1 cellular context compared by ENCODE assay signal in the genomic region with DNA sequence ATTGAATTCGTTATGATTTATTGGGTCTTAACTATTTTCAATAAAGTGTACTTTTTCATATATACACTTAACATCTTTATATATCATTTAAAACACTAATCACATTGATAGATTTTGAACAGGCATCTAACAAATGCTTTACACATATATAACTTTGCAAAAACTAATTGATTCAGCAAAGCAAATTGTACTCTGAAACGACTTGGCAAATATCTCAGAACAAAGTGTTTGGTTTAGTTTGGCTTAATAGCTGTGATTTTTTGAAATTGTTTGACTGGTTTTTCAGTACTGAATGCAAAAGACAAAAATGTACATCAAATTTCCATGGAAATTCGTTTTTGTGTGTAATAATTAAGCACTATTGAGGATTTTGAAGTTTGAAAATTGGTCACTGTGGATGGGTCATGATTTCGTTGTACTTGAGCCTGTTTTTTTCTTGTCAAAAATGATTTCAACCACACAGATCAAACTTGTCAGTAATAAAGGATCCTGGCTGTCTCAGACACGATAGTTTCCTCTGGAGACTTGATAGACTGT.
TF ChIP-seq lines count a peak whose summit lies in the region.

No MANE protein-coding gene starts in this region.

TF ChIP-seq in neural cell, 6 proteins besides CTCF, POLR2A, EP300 and RAD21 (continued from another document):
- TF ChIP-seq, protein P1, sequence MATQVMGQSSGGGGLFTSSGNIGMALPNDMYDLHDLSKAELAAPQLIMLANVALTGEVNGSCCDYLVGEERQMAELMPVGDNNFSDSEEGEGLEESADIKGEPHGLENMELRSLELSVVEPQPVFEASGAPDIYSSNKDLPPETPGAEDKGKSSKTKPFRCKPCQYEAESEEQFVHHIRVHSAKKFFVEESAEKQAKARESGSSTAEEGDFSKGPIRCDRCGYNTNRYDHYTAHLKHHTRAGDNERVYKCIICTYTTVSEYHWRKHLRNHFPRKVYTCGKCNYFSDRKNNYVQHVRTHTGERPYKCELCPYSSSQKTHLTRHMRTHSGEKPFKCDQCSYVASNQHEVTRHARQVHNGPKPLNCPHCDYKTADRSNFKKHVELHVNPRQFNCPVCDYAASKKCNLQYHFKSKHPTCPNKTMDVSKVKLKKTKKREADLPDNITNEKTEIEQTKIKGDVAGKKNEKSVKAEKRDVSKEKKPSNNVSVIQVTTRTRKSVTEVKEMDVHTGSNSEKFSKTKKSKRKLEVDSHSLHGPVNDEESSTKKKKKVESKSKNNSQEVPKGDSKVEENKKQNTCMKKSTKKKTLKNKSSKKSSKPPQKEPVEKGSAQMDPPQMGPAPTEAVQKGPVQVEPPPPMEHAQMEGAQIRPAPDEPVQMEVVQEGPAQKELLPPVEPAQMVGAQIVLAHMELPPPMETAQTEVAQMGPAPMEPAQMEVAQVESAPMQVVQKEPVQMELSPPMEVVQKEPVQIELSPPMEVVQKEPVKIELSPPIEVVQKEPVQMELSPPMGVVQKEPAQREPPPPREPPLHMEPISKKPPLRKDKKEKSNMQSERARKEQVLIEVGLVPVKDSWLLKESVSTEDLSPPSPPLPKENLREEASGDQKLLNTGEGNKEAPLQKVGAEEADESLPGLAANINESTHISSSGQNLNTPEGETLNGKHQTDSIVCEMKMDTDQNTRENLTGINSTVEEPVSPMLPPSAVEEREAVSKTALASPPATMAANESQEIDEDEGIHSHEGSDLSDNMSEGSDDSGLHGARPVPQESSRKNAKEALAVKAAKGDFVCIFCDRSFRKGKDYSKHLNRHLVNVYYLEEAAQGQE (IDR thresholded peaks at IDR 0.05; ENCODE audit: borderline replicate concordance) = no peak
- no peak for TF ChIP-seq MXI1 (conservative IDR thresholded peaks at IDR 0.05; ENCODE audit: poor library complexity, severe bottlenecking)
